In genomic region chr2:54416166-54416798, GRCh38 we compare ENCODE assay signal across 12 cellular contexts. TPM values are rescaled to one million over a fixed set of nuclear protein-coding genes. Genes with fewer than 3 reads are reported as not detected.
DNase-seq lines count a peak whose midpoint lies in the region; ATAC-seq and TF ChIP-seq lines count a peak whose summit lies in the region.
"Had no signal": no experiment of that assay in that cellular context is flagged by ENCODE, and none has a peak within 500 bp of the region (broad histone marks: within the 10 kb centered on the region; RNA-seq: fewer than 3 reads in every experiment).

No MANE protein-coding gene starts in this region.

- H3K4me3 ChIP-seq in suprapubic skin (no peak overlapping the region), trophoblast cell (ENCODE audit: low read depth, low read length) (no peak overlapping the region)
- H3K4me3 ChIP-seq: dorsolateral prefrontal cortex had no signal

- TF ChIP-seq EP300 in suprapubic skin (IDR thresholded peaks at IDR 0.05) = no peak

- H3K4me2 ChIP-seq in trophoblast cell (ENCODE audit: low read length) = no peak overlapping the region

- H3K4ac ChIP-seq in trophoblast cell (ENCODE audit: low read depth, low read length) = no peak overlapping the region

- TF ChIP-seq POLR2A in suprapubic skin (IDR thresholded peaks at IDR 0.05) = no peak

- TF ChIP-seq CTCF in suprapubic skin (IDR thresholded peaks at IDR 0.05) = no peak

- DNase-seq in NCI-H460 (ENCODE audit: extremely low read depth, low read depth) (peak; percentile 62), dermis microvascular lymphatic vessel endothelial cell (ENCODE audit: low read depth in 2 of 2) (peak; percentile 60 to 96), kidney tubule cell (ENCODE audit: low spot score) (peak; percentile 8), suprapubic skin (ENCODE audit: low spot score in 2 of 2) (no peak), AG20443 (ENCODE audit: low spot score) (no peak), trophoblast cell (no peak), COLO829 (ENCODE audit: low spot score) (no peak)
- DNase-seq: activated gamma-delta T cell, dorsolateral prefrontal cortex, NCI-H1694 treated with DMSO at 0.1 percent for 48 hours had no signal

- H2BK120ac ChIP-seq in trophoblast cell (ENCODE audit: insufficient read depth, low read length, poor library complexity) = no peak overlapping the region

- H3K4me1 ChIP-seq in suprapubic skin = peaks cover 31% of the 10 kb centered on the region
- H3K4me1 ChIP-seq in trophoblast cell (ENCODE audit: control insufficient read depth in 1 of 2, insufficient read depth in 2 of 2, low read length in 2 of 2) = peaks cover 2 to 10% of the 10 kb centered on the region in 2 experiments

- WGBS in suprapubic skin = 51% methylated on average over 9 of the region's 9 CpGs
- WGBS in trophoblast cell (ENCODE audit: extremely low coverage, insufficient coverage, insufficient read length) = no CpG with 5 or more reads among the region's 9 CpGs

- H3K18ac ChIP-seq in trophoblast cell (ENCODE audit: low read length) = no peak overlapping the region

- H3K36me3 ChIP-seq in suprapubic skin (no peaks in the 10 kb centered on the region), trophoblast cell (ENCODE audit: control insufficient read depth in 1 of 2, insufficient read depth in 2 of 2, low read length in 2 of 2) (no peaks in the 10 kb centered on the region)

- no peak for ATAC-seq in HG03175 (IDR thresholded peaks at IDR 0.05; ENCODE audit: unreplicated experiment)
- ATAC-seq: Panc1 had no signal

- no peak overlapping the region for H3K14ac ChIP-seq in trophoblast cell (ENCODE audit: low read length)

- H3K23ac ChIP-seq in trophoblast cell (ENCODE audit: low read length) = no peak overlapping the region

- H3K27me3 ChIP-seq in suprapubic skin (no peaks in the 10 kb centered on the region), trophoblast cell (ENCODE audit: insufficient read depth, low read length) (no peaks in the 10 kb centered on the region)
- H3K27me3 ChIP-seq: dorsolateral prefrontal cortex had no signal

- H2BK5ac ChIP-seq in trophoblast cell (ENCODE audit: low read depth, low read length, poor library complexity) = no peak overlapping the region

- no peaks in the 10 kb centered on the region for H3K79me1 ChIP-seq in trophoblast cell (ENCODE audit: low read length)

- H4K12ac ChIP-seq in trophoblast cell (ENCODE audit: low read depth, low read length) = no peak overlapping the region

- H3K9ac ChIP-seq in trophoblast cell (ENCODE audit: low read length) = no peak overlapping the region

- H3K79me2 ChIP-seq in trophoblast cell (ENCODE audit: control insufficient read depth, insufficient read depth, low read length, poor library complexity) = no peaks in the 10 kb centered on the region

- no peak overlapping the region for H4K91ac ChIP-seq in trophoblast cell (ENCODE audit: low read depth, low read length)

- no peak overlapping the region for H4K8ac ChIP-seq in trophoblast cell (ENCODE audit: low read depth, low read length)

- no peak overlapping the region for H2BK12ac ChIP-seq in trophoblast cell (ENCODE audit: low read length)

- H3K9me3 ChIP-seq in suprapubic skin (no peaks in the 10 kb centered on the region), trophoblast cell (ENCODE audit: insufficient read depth, low read depth, low read length) (no peaks in the 10 kb centered on the region)

- no peak overlapping the region for H2AFZ ChIP-seq in trophoblast cell (ENCODE audit: insufficient read depth, low read length, poor library complexity)

- H2AK5ac ChIP-seq in trophoblast cell (ENCODE audit: low read length) = no peak overlapping the region

- peak overlapping the region; percentile 0 for H3K27ac ChIP-seq in suprapubic skin
- H3K27ac ChIP-seq in trophoblast cell (ENCODE audit: low read depth, low read length) = no peak overlapping the region

RNA-seq across cellular contexts. Expression of gene SPTBN1, which starts 39.8 kb away (rescaled TPM):
- 228 and 266 TPM in 2 replicates for total RNA-seq in NCI-H460 (2014; rRNA removed; shearing (Covaris generic))
- polyA plus RNA-seq in NCI-H460 (2014; cell fraction: nucleus; rRNA removed) = 283 and 378 TPM in 2 replicates
- 450 and 659 TPM in 2 replicates for total RNA-seq in dermis microvascular lymphatic vessel endothelial cell
- total RNA-seq in suprapubic skin = 100 to 1,000 TPM; 173 to 250 (median 203) TPM
- polyA plus RNA-seq in trophoblast cell (2013) = 86.0 and 88.0 TPM in 2 replicates

Comparison
In these comparisons a context has a peak if more than half of its experiments do, and no peak if none do; other contexts are left out.
1. DNase-seq: peak in NCI-H460 (single experiment), dermis microvascular lymphatic vessel endothelial cell (2 of 2) and kidney tubule cell (single experiment); none in suprapubic skin (0 of 2), AG20443 (single experiment), trophoblast cell (0 of 2) and COLO829 (single experiment).